8 cellular contexts compared by ENCODE assay signal in genomic region chr20:5113615-5113986, GRCh38. TPM values are rescaled to one million over a fixed set of nuclear protein-coding genes. Genes with fewer than 3 reads are reported as not detected.
A peak's percentile ranks its signal among the peaks of the same experiment; 100 is the strongest.
DNase-seq lines count a peak whose midpoint lies in the region; ATAC-seq, FAIRE-seq and TF ChIP-seq lines count a peak whose summit lies in the region.

No MANE protein-coding gene starts in this region.

- H3K4me1 ChIP-seq in left ventricle myocardium inferior: peaks cover 33% of the 10 kb centered on the region
- H3K4me1 ChIP-seq in body of pancreas: peaks cover 15% of the 10 kb centered on the region
- no peaks in the 10 kb centered on the region for H3K4me1 ChIP-seq in mesodermal cell (ENCODE audit: control insufficient read depth, insufficient read depth, low read length, poor library complexity, severe bottlenecking)
- H3K4me1 ChIP-seq in aorta (ENCODE audit: control insufficient read depth in 1 of 2, insufficient read depth in 2 of 2, low read length in 2 of 2): no peaks in the 10 kb centered on the region

- TF ChIP-seq POLR2A in body of pancreas (IDR thresholded peaks at IDR 0.05): no peak

- H3K27me3 ChIP-seq in left ventricle myocardium inferior (ENCODE audit: low read depth) (no peaks in the 10 kb centered on the region), body of pancreas (no peaks in the 10 kb centered on the region), aorta (ENCODE audit: control insufficient read depth in 1 of 2, insufficient read depth in 2 of 2, low read length in 1 of 2) (no peaks in the 10 kb centered on the region)

- H3K27ac ChIP-seq in left ventricle myocardium inferior (replicated peaks): peak overlapping the region; percentile 97
- H3K27ac ChIP-seq in body of pancreas: peak overlapping the region; percentile 88 to 98 (median 95)
- peak overlapping the region; percentile 84 for H3K27ac ChIP-seq in mesodermal cell (ENCODE audit: low read depth, low read length, severe bottlenecking)
- peak overlapping the region; percentile 29 to 89 for H3K27ac ChIP-seq in aorta (ENCODE audit: low read depth in 1 of 2, low read length in 2 of 2)

- TF ChIP-seq CTCF in left ventricle myocardium inferior (IDR thresholded peaks at IDR 0.05; ENCODE audit: borderline replicate concordance) (no peak), body of pancreas (IDR thresholded peaks at IDR 0.05) (no peak)

- 11 to 24% methylated on average over 3 of the region's 3 CpGs for WGBS in body of pancreas, 2 donors
- WGBS in mesodermal cell (ENCODE audit: insufficient coverage in 2 of 2), 2 experiments: 100% methylated on average over 1 of the region's 3 CpGs; no CpG with 5 or more reads in 1 of the 2 experiments
- 30 to 47% methylated on average over 3 of the region's 3 CpGs for WGBS in aorta, 2 donors

- no peak for DNase-seq in left ventricle myocardium inferior
- DNase-seq in cardiac septum (ENCODE audit: low spot score): no peak
- DNase-seq in body of pancreas: no peak
- DNase-seq in aorta: no peak
- no peak for DNase-seq in retina
- DNase-seq in RCC 7860 (ENCODE audit: low spot score): no peak
- DNase-seq in H4 (ENCODE audit: low spot score): no peak

- ATAC-seq in body of pancreas: no peak
- no peak for ATAC-seq in aorta (ENCODE audit: low FRiP score)

- H3K4me3 ChIP-seq in left ventricle myocardium inferior (peak overlapping the region; percentile 86), body of pancreas (peak overlapping the region; percentile 34 to 47), mesodermal cell (ENCODE audit: extremely low read depth, insufficient read depth, low read length, poor library complexity, severe bottlenecking) (peak overlapping the region; percentile 81), aorta (ENCODE audit: low read length in 2 of 2) (peak overlapping the region; percentile 28 to 74)

- peaks cover 70% of the 10 kb centered on the region for H3K36me3 ChIP-seq in left ventricle myocardium inferior
- peaks cover 0 to 6% of the 10 kb centered on the region in 2 donors for H3K36me3 ChIP-seq in body of pancreas (replicated peaks in 1 of 2; ENCODE audit: insufficient read depth in 1 of 2, low read depth in 2 of 2)
- peaks cover 69% of the 10 kb centered on the region for H3K36me3 ChIP-seq in mesodermal cell (ENCODE audit: control insufficient read depth, insufficient read depth, low read length)
- no peaks in the 10 kb centered on the region for H3K36me3 ChIP-seq in aorta (ENCODE audit: control insufficient read depth in 1 of 2, insufficient read depth in 2 of 2, low read length in 1 of 2)

- FAIRE-seq in RCC 7860 (lab: Jason Lieb, UNC): no peak

- H3K9me3 ChIP-seq in left ventricle myocardium inferior (replicated peaks): no peaks in the 10 kb centered on the region
- H3K9me3 ChIP-seq in body of pancreas: no peaks in the 10 kb centered on the region
- no peaks in the 10 kb centered on the region for H3K9me3 ChIP-seq in mesodermal cell (ENCODE audit: control insufficient read depth, low read length)
- no peaks in the 10 kb centered on the region for H3K9me3 ChIP-seq in aorta (ENCODE audit: control insufficient read depth, low read length)

- intact Hi-C loops in left ventricle myocardium inferior (cut with micrococcal nuclease): no loop called here
- intact Hi-C loops in cardiac septum (cut with DNase I): no loop called here
- intact Hi-C loops in body of pancreas (cut with DNase I): no loop called here
- intact Hi-C loops in aorta (cut with DNase I): no loop called here

RNA-seq across cellular contexts. Expression of gene TMEM230, which starts 0.7 kb away (rescaled TPM):
- total RNA-seq in left ventricle myocardium inferior (83.0 TPM), cardiac septum (74.9 TPM), body of pancreas (10 to 100 TPM; 24.7 to 48.0 TPM), aorta (10 to 100 TPM; 73.0 to 95.0 TPM)
- polyA plus RNA-seq in mesodermal cell (2013, experiment 1 of 2): 110 TPM
- 114 TPM for polyA plus RNA-seq in mesodermal cell (2013, experiment 2 of 2)
- 100 to 1,000 TPM; 140 to 158 TPM for polyA plus RNA-seq in aorta
- 149 and 196 TPM in 2 replicates for total RNA-seq in H4 (2014; rRNA removed; shearing (Covaris generic))

RNA-seq across cellular contexts. Expression of gene PCNA, which starts 6.2 kb away (rescaled TPM):
- total RNA-seq in left ventricle myocardium inferior (28.0 TPM), cardiac septum (16.7 TPM), body of pancreas (10 to 100 TPM; 22.8 to 32.0 TPM), aorta (10 to 100 TPM; 20.1 to 21.9 TPM)
- polyA plus RNA-seq in mesodermal cell (2013, experiment 1 of 2): 144 TPM
- 143 TPM for polyA plus RNA-seq in mesodermal cell (2013, experiment 2 of 2)
- 10 to 100 TPM; 34.7 to 37.4 TPM for polyA plus RNA-seq in aorta
- 510 and 571 TPM in 2 replicates for total RNA-seq in H4 (2014; rRNA removed; shearing (Covaris generic))

RNA-seq across cellular contexts. Expression of gene CDS2, which starts 13.2 kb away (rescaled TPM):
- 79.0 TPM for total RNA-seq in left ventricle myocardium inferior
- 84.0 TPM for total RNA-seq in cardiac septum
- 10 to 100 TPM; 10.2 to 13.5 TPM for total RNA-seq in body of pancreas
- polyA plus RNA-seq in mesodermal cell (2013, experiment 1 of 2): 32.3 TPM
- polyA plus RNA-seq in mesodermal cell (2013, experiment 2 of 2): 27.7 TPM
- 100 to 1,000 TPM in 1 of 2 donors, 10 to 100 TPM in 1; 78.7 to 135 TPM for total RNA-seq in aorta
- polyA plus RNA-seq in aorta: 10 to 100 TPM; 13.9 to 21.3 TPM
- 22.2 and 22.6 TPM in 2 replicates for total RNA-seq in H4 (2014; rRNA removed; shearing (Covaris generic))

Comparison
In these comparisons a context has a peak if more than half of its experiments do, and no peak if none do; other contexts are left out.
1. RNA of gene PCNA, which starts 6.2 kb away (total RNA-seq): 510 to 571 TPM in H4; 22.8 to 32.0 TPM in body of pancreas, 28.0 TPM in left ventricle myocardium inferior (single experiment), 20.1 to 21.9 TPM in aorta and 16.7 TPM in cardiac septum (single experiment); every median in the first group is over 10 times any median in the second.
2. Peak in every context shown above with its lines, with median percentiles within 50 percentile points of each other: H3K27ac ChIP-seq and H3K4me3 ChIP-seq.